ENCODE assay signal across 21 cellular contexts in genomic region chr4:17707671-17708070, GRCh38.
DNase-seq lines count a peak whose midpoint lies in the region; ATAC-seq and TF ChIP-seq lines count a peak whose summit lies in the region.
"Had no signal": no experiment of that assay in that cellular context is flagged by ENCODE, and none has a peak within 500 bp of the region (broad histone marks: within the 10 kb centered on the region; RNA-seq: fewer than 3 reads in every experiment).

No MANE protein-coding gene starts in this region.

- no peak overlapping the region for H3K27ac Mint-ChIP-seq in activated CD8-positive, alpha-beta memory T cell treated with anti-CD3 and anti-CD28 coated beads, Interleukin-2, amount 10 ng/mL, durations not matched to agents 7 days and 5 days
- no peak overlapping the region for H3K27ac Mint-ChIP-seq in mesothelial cell of epicardium
- H3K27ac Mint-ChIP-seq: CD4-positive, alpha-beta T cell; HFFc6 had no signal

- H2AK5ac ChIP-seq in trophoblast cell (ENCODE audit: low read length), result no peak overlapping the region

- H3K9me3 ChIP-seq in PC-3 (ENCODE audit: low read length) (no peaks in the 10 kb centered on the region), trophoblast cell (ENCODE audit: insufficient read depth, low read depth, low read length) (no peaks in the 10 kb centered on the region)
- H3K9me3 ChIP-seq: A549; BE2C; BLaER1 treated with 17β-estradiol and CSF1 and Interleukin-3, amounts not matched to agents 10 nM and 100 nM; HAP-1 had no signal

- TF ChIP-seq CTCF in PC-3 (conservative IDR thresholded peaks at IDR 0.05; ENCODE audit: low read depth, low read length) (no peak), epithelial cell of esophagus (IDR thresholded peaks at IDR 0.05; ENCODE audit: insufficient read depth, low read depth, low read length, missing control alignments) (no peak), mesothelial cell of epicardium (IDR thresholded peaks at IDR 0.05; ENCODE audit: unreplicated experiment) (no peak)

- no peaks in the 10 kb centered on the region for H3K9me3 Mint-ChIP-seq in activated CD8-positive, alpha-beta memory T cell treated with anti-CD3 and anti-CD28 coated beads, Interleukin-2, amount 10 ng/mL, durations not matched to agents 7 days and 5 days (ENCODE audit: low read depth)
- H3K9me3 Mint-ChIP-seq in mesothelial cell of epicardium, result no peaks in the 10 kb centered on the region
- H3K9me3 Mint-ChIP-seq: CD4-positive, alpha-beta T cell; CD8-positive, alpha-beta memory T cell; HFFc6 had no signal

- no peaks in the 10 kb centered on the region for H3K36me3 Mint-ChIP-seq in activated CD8-positive, alpha-beta memory T cell treated with anti-CD3 and anti-CD28 coated beads, Interleukin-2, amount 10 ng/mL, durations not matched to agents 7 days and 5 days
- H3K36me3 Mint-ChIP-seq in mesothelial cell of epicardium, result no peaks in the 10 kb centered on the region
- H3K36me3 Mint-ChIP-seq: CD14-positive monocyte; CD8-positive, alpha-beta memory T cell had no signal

- H3K4me2 ChIP-seq in PC-3 (ENCODE audit: low read length) (peak overlapping the region; percentile 26; the same call in 1 of the 2 replicates), trophoblast cell (ENCODE audit: low read length) (no peak overlapping the region)
- H3K4me2 ChIP-seq: A549; BLaER1 treated with 17β-estradiol and CSF1 and Interleukin-3, amounts not matched to agents 10 nM and 100 nM had no signal

- no peak overlapping the region for H4K8ac ChIP-seq in trophoblast cell (ENCODE audit: low read depth, low read length)

- H3K14ac ChIP-seq in trophoblast cell (ENCODE audit: low read length), result no peak overlapping the region

- no peaks in the 10 kb centered on the region for H4K20me1 ChIP-seq in PC-3 (ENCODE audit: low read length)
- H4K20me1 ChIP-seq: BLaER1 treated with 17β-estradiol and CSF1 and Interleukin-3, amounts not matched to agents 10 nM and 100 nM had no signal

- no peaks in the 10 kb centered on the region for H3K36me3 ChIP-seq in PC-3 (ENCODE audit: low read depth, low read length)
- H3K36me3 ChIP-seq in trophoblast cell (ENCODE audit: control insufficient read depth in 1 of 2, insufficient read depth in 2 of 2, low read length in 2 of 2), result no peaks in the 10 kb centered on the region
- H3K36me3 ChIP-seq: BE2C; BLaER1 treated with 17β-estradiol and CSF1 and Interleukin-3, amounts not matched to agents 10 nM and 100 nM; HAP-1 had no signal

- H3K4ac ChIP-seq in trophoblast cell (ENCODE audit: low read depth, low read length), result no peak overlapping the region

- peak overlapping the region; percentile 37 for H3K23ac ChIP-seq in trophoblast cell (ENCODE audit: low read length)

- no peaks in the 10 kb centered on the region for H3K79me2 ChIP-seq in PC-3 (ENCODE audit: low read length)
- no peaks in the 10 kb centered on the region for H3K79me2 ChIP-seq in trophoblast cell (ENCODE audit: control insufficient read depth, insufficient read depth, low read length, poor library complexity)

- no TSS peak for BruUV-seq in PC-3 (replicated peaks; lab: Mats Ljungman, UMichigan)

- no CpG with 5 or more reads among the region's 2 CpGs for WGBS in trophoblast cell (ENCODE audit: extremely low coverage, insufficient coverage, insufficient read length)

- no peak overlapping the region for H4K91ac ChIP-seq in trophoblast cell (ENCODE audit: low read depth, low read length)

- no peaks in the 10 kb centered on the region for H3K27me3 Mint-ChIP-seq in activated CD8-positive, alpha-beta memory T cell treated with anti-CD3 and anti-CD28 coated beads, Interleukin-2, amount 10 ng/mL, durations not matched to agents 7 days and 5 days
- H3K27me3 Mint-ChIP-seq in mesothelial cell of epicardium (ENCODE audit: low read depth), result peaks cover 18% of the 10 kb centered on the region

- H3K4me3 ChIP-seq in PC-3 (ENCODE audit: low read length) (no peak overlapping the region), epithelial cell of esophagus (ENCODE audit: low read length) (no peak overlapping the region), trophoblast cell (ENCODE audit: low read depth, low read length) (no peak overlapping the region)
- H3K4me3 ChIP-seq: A549; BLaER1 treated with 17β-estradiol and CSF1 and Interleukin-3, amounts not matched to agents 10 nM and 100 nM; HAP-1 had no signal

- ATAC-seq in activated CD8-positive, alpha-beta memory T cell treated with anti-CD3 and anti-CD28 coated beads, Interleukin-2, amount 10 ng/mL, durations not matched to agents 7 days and 5 days, result no peak
- peak; percentile 37; the same call in 1 of the 2 replicates for ATAC-seq in PC-3
- ATAC-seq: A549 had no signal

- H3F3A ChIP-seq in PC-3 (ENCODE audit: low read length, unreplicated experiment), result no peaks in the 10 kb centered on the region

- no peak overlapping the region for H2BK12ac ChIP-seq in trophoblast cell (ENCODE audit: low read length)

- H3K27ac ChIP-seq in PC-3 (ENCODE audit: low read length) (no peak overlapping the region), trophoblast cell (ENCODE audit: low read depth, low read length) (no peak overlapping the region)
- H3K27ac ChIP-seq: A549; BLaER1 treated with 17β-estradiol and CSF1 and Interleukin-3, amounts not matched to agents 10 nM and 100 nM had no signal

- CTCF ChIA-PET in activated CD8-positive, alpha-beta memory T cell treated with anti-CD3 and anti-CD28 coated beads, Interleukin-2, amount 10 ng/mL, durations not matched to agents 7 days and 5 days (lab: Charles Lee), result no interaction called here
- CTCF ChIA-PET in PC-3 (lab: Charles Lee), result no interaction called here

- no peak overlapping the region for H2BK5ac ChIP-seq in trophoblast cell (ENCODE audit: low read depth, low read length, poor library complexity)

- DNase-seq in activated CD8-positive, alpha-beta memory T cell treated with anti-CD3 and anti-CD28 coated beads for 24 hours, result peak; percentile 15
- no peak for DNase-seq in activated CD8-positive, alpha-beta memory T cell treated with anti-CD3 and anti-CD28 coated beads, Interleukin-2, amount 10 ng/mL, durations not matched to agents 7 days and 5 days
- peak; percentile 55 for DNase-seq in PC-3
- DNase-seq in epithelial cell of esophagus (ENCODE audit: low read depth), result peak; percentile 15
- DNase-seq in trophoblast cell, result no peak
- no peak for DNase-seq in activated gamma-delta T cell treated with Interleukin-2 at 50 U/mL for 16 hours
- no peak for DNase-seq in mesothelial cell of epicardium (ENCODE audit: low spot score in 2 of 2, unreplicated experiment in 2 of 2)
- DNase-seq: 8988T; ACHN; AML-193; BE2C; CD4-positive, alpha-beta T cell; CD8-positive, alpha-beta memory T cell; DMS 273 treated with DMSO at 0.1 percent for 48 hours; DND-41; GOT3; HFFc6 had no signal

- H4K12ac ChIP-seq in trophoblast cell (ENCODE audit: low read depth, low read length), result no peak overlapping the region

- H3K9ac ChIP-seq in PC-3 (ENCODE audit: low read length), result no peak overlapping the region
- no peak overlapping the region for H3K9ac ChIP-seq in trophoblast cell (ENCODE audit: low read length)
- H3K9ac ChIP-seq: BLaER1 treated with 17β-estradiol and CSF1 and Interleukin-3, amounts not matched to agents 10 nM and 100 nM had no signal

- H3K79me1 ChIP-seq in trophoblast cell (ENCODE audit: low read length), result no peaks in the 10 kb centered on the region

- no peaks in the 10 kb centered on the region for H3K4me1 Mint-ChIP-seq in activated CD8-positive, alpha-beta memory T cell treated with anti-CD3 and anti-CD28 coated beads, Interleukin-2, amount 10 ng/mL, durations not matched to agents 7 days and 5 days
- no peaks in the 10 kb centered on the region for H3K4me1 Mint-ChIP-seq in mesothelial cell of epicardium
- H3K4me1 Mint-ChIP-seq: CD14-positive monocyte; CD8-positive, alpha-beta memory T cell had no signal

- no peak overlapping the region for H2BK120ac ChIP-seq in trophoblast cell (ENCODE audit: insufficient read depth, low read length, poor library complexity)

- H3K9me2 ChIP-seq in PC-3 (replicated peaks; ENCODE audit: low read length), result no peaks in the 10 kb centered on the region

- H3K4me1 ChIP-seq in PC-3 (ENCODE audit: insufficient read depth, low read length) (peaks cover 5% of the 10 kb centered on the region; the same call in 1 of the 2 replicates), trophoblast cell (ENCODE audit: control insufficient read depth in 1 of 2, insufficient read depth in 2 of 2, low read length in 2 of 2) (peaks cover 3 to 4% of the 10 kb centered on the region in 2 experiments)
- H3K4me1 ChIP-seq: A549; BE2C; BLaER1 treated with 17β-estradiol and CSF1 and Interleukin-3, amounts not matched to agents 10 nM and 100 nM; HAP-1 had no signal

- H2AFZ ChIP-seq in PC-3 (ENCODE audit: low read length) (0 out of 2 replicates have a peak overlapping the region, but pooled peaks have one; percentile 44), trophoblast cell (ENCODE audit: insufficient read depth, low read length, poor library complexity) (no peak overlapping the region)

- H3K18ac ChIP-seq in trophoblast cell (ENCODE audit: low read length), result no peak overlapping the region

- POLR2A ChIA-PET in PC-3 (lab: Charles Lee; ENCODE audit: unreplicated experiment), result no interaction called here

- no peaks in the 10 kb centered on the region for H3K27me3 ChIP-seq in PC-3 (ENCODE audit: low read length)
- no peaks in the 10 kb centered on the region for H3K27me3 ChIP-seq in trophoblast cell (ENCODE audit: insufficient read depth, low read length)
- H3K27me3 ChIP-seq: BE2C; BLaER1 treated with 17β-estradiol and CSF1 and Interleukin-3, amounts not matched to agents 10 nM and 100 nM had no signal

- intact Hi-C loops in PC-3 (cut with micrococcal nuclease), result no loop called here

- H3K4me3 Mint-ChIP-seq in activated CD8-positive, alpha-beta memory T cell treated with anti-CD3 and anti-CD28 coated beads, Interleukin-2, amount 10 ng/mL, durations not matched to agents 7 days and 5 days, result no peak overlapping the region
- H3K4me3 Mint-ChIP-seq in mesothelial cell of epicardium, result no peak overlapping the region
- H3K4me3 Mint-ChIP-seq: CD14-positive monocyte; CD4-positive, alpha-beta T cell; CD8-positive, alpha-beta memory T cell; HFFc6 had no signal

Comparison
In these comparisons a context has a peak if more than half of its experiments do, and no peak if none do; other contexts are left out.
1. DNase-seq: peak in activated CD8-positive, alpha-beta memory T cell treated with anti-CD3 and anti-CD28 coated beads for 24 hours (single experiment), PC-3 (single experiment) and epithelial cell of esophagus (single experiment); none in activated CD8-positive, alpha-beta memory T cell treated with anti-CD3 and anti-CD28 coated beads, Interleukin-2, amount 10 ng/mL, durations not matched to agents 7 days and 5 days (single experiment), trophoblast cell (0 of 2), activated gamma-delta T cell treated with Interleukin-2 at 50 U/mL for 16 hours (single experiment) and mesothelial cell of epicardium (0 of 2).